Comparison of ENCODE assay signal across 1 cellular context in genomic region chr13:43267916-43268315, GRCh38.
TF ChIP-seq lines count a peak whose summit lies in the region.

No MANE protein-coding gene starts in this region.

TF ChIP-seq in IMR-90, 13 proteins besides CTCF, POLR2A, EP300 and RAD21 (continued from another document):
- no peak for TF ChIP-seq USF2 (IDR thresholded peaks at IDR 0.05; ENCODE audit: low read depth, low read length)
- no peak for TF ChIP-seq MXI1 (IDR thresholded peaks at IDR 0.05; ENCODE audit: borderline replicate concordance, low read depth, low read length)
TF ChIP-seq in IMR-90: peak in this region for 0.
